Comparison of ENCODE assay signal across 9 cellular contexts in the genomic region with DNA sequence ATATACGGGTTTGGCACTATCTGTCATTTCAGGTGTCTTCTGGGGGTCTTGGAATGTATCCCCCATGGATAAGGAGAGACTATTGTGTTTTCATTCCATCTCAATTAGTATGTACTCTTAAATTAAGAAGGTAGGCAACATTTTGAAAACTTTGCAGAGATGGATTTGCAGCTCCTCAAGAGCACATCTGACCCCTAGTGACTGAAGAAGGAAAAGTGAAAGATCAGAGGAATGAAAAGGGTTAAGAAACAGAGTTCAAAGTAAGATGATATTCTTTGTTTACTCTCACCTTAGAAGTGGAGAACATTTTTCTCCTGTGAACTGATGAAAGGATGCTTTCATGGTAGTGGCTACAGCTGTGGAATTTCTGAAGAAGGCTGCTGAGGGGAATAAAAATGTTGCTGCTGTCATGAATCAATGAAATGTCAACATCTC. TPM values are rescaled to one million over a fixed set of nuclear protein-coding genes. Genes with fewer than 3 reads are reported as not detected.
A peak's percentile ranks its signal among the peaks of the same experiment; 100 is the strongest.
DNase-seq lines count a peak whose midpoint lies in the region; ATAC-seq and TF ChIP-seq lines count a peak whose summit lies in the region.
"Had no signal": no experiment of that assay in that cellular context is flagged by ENCODE, and none has a peak within 500 bp of the region (broad histone marks: within the 10 kb centered on the region; RNA-seq: fewer than 3 reads in every experiment).

No MANE protein-coding gene starts in this region.

- H3K4me3 ChIP-seq in WERI-Rb-1 (ENCODE audit: low read depth, low read length) (no peak overlapping the region), kidney epithelial cell (ENCODE audit: low read depth, low read length) (no peak overlapping the region)
- H3K4me3 ChIP-seq: SJCRH30 had no signal

- H3K36me3 ChIP-seq in WERI-Rb-1 (no peaks in the 10 kb centered on the region; the same call in 1 of the 2 replicates), kidney epithelial cell (ENCODE audit: control insufficient read depth, insufficient read depth, low read length) (no peaks in the 10 kb centered on the region)
- H3K36me3 ChIP-seq: SJCRH30 had no signal

- peak; percentile 49 for ATAC-seq in HG03354 (IDR thresholded peaks at IDR 0.05; ENCODE audit: poor library complexity, severe bottlenecking, unreplicated experiment)
- no peak for ATAC-seq in GM18505 (IDR thresholded peaks at IDR 0.05; ENCODE audit: unreplicated experiment)
- no peak for ATAC-seq in HG02571 (IDR thresholded peaks at IDR 0.05; ENCODE audit: unreplicated experiment)
- ATAC-seq in HG03521 (IDR thresholded peaks at IDR 0.05; ENCODE audit: unreplicated experiment), result no peak
- ATAC-seq in HG03159 (IDR thresholded peaks at IDR 0.05; ENCODE audit: unreplicated experiment), result no peak

- peak; percentile 40; the same call in 1 of the 2 replicates for TF ChIP-seq CTCF in WERI-Rb-1 (IDR thresholded peaks at IDR 0.05; ENCODE audit: low read depth, low read length)
- TF ChIP-seq CTCF in kidney epithelial cell (IDR thresholded peaks at IDR 0.05; ENCODE audit: insufficient read depth, low read length, poor library complexity, severe bottlenecking), result peak; percentile 54

- H3K9me3 ChIP-seq in WERI-Rb-1 (ENCODE audit: severe bottlenecking), result no peaks in the 10 kb centered on the region
- H3K9me3 ChIP-seq: SJCRH30 had no signal

- H3K27ac ChIP-seq in WERI-Rb-1, result no peak overlapping the region
- H3K27ac ChIP-seq: SJCRH30 had no signal

- H3K27me3 ChIP-seq in WERI-Rb-1 (ENCODE audit: insufficient read depth, low read depth, severe bottlenecking) (no peaks in the 10 kb centered on the region), kidney epithelial cell (ENCODE audit: control insufficient read depth, insufficient read depth, low read length) (no peaks in the 10 kb centered on the region)
- H3K27me3 ChIP-seq: SJCRH30 had no signal

- DNase-seq in DMS79 (lab: John Stamatoyannopoulos, UW), result peak; percentile 14
- no peak for DNase-seq in WERI-Rb-1
- DNase-seq in kidney epithelial cell (ENCODE audit: low read depth), result no peak

- TF ChIP-seq POLR2A in GM18505 (IDR thresholded peaks at IDR 0.05; ENCODE audit: borderline replicate concordance, extremely low read depth, insufficient read depth, insufficient read length), result no peak

RNA-seq across cellular contexts. Expression of a gene that starts 41.5 kb away (rescaled TPM):
- total RNA-seq in kidney epithelial cell, result 31.1 and 31.6 TPM in 2 replicates
